Comparison of ENCODE assay signal across 16 cellular contexts in genomic region chr9:129615407-129616285, GRCh38. TPM values are rescaled to one million over a fixed set of nuclear protein-coding genes. Genes with fewer than 3 reads are reported as not detected.
DNase-seq lines count a peak whose midpoint lies in the region; ATAC-seq, FAIRE-seq and TF ChIP-seq lines count a peak whose summit lies in the region.
"Had no signal": no experiment of that assay in that cellular context is flagged by ENCODE, and none has a peak within 500 bp of the region (broad histone marks: within the 10 kb centered on the region; RNA-seq: fewer than 3 reads in every experiment).

No MANE protein-coding gene starts in this region.

- H3K9ac ChIP-seq in BLaER1 = no peak overlapping the region
- no peak overlapping the region for H3K9ac ChIP-seq in BLaER1 treated with 17β-estradiol and CSF1 and Interleukin-3, amounts not matched to agents 10 nM and 100 nM
- no peak overlapping the region for H3K9ac ChIP-seq in K562 (ENCODE audit: insufficient read depth in 1 of 2, low read depth in 2 of 2, low read length in 2 of 2)
- H3K9ac ChIP-seq in trophoblast cell (ENCODE audit: low read length) = no peak overlapping the region

- H3K14ac ChIP-seq in trophoblast cell (ENCODE audit: low read length) = no peak overlapping the region

- WGBS in K562 (ENCODE audit: insufficient coverage, low coverage, missing lambda C conversion rate) = 22% methylated on average over 24 of the region's 31 CpGs
- no CpG with 5 or more reads among the region's 31 CpGs for WGBS in trophoblast cell (ENCODE audit: extremely low coverage, insufficient coverage, insufficient read length)

- no peak overlapping the region for H2BK5ac ChIP-seq in trophoblast cell (ENCODE audit: low read depth, low read length, poor library complexity)

- FAIRE-seq in K562 (lab: Jason Lieb, UNC) = no peak
- FAIRE-seq: A549, GM12892 had no signal

- H3K4me1 ChIP-seq in BLaER1 (peaks cover 67% of the 10 kb centered on the region), K562 (replicated peaks in 1 of 2; ENCODE audit: control insufficient read depth in 2 of 2, insufficient read depth in 2 of 2, low read length in 2 of 2) (peaks cover 4 to 37% of the 10 kb centered on the region in 2 experiments; a peak in 3 of 5 replicates), trophoblast cell (ENCODE audit: control insufficient read depth in 1 of 2, insufficient read depth in 2 of 2, low read length in 2 of 2) (peaks cover 10 to 13% of the 10 kb centered on the region in 2 experiments)
- peaks cover 38 to 68% (median 62%) of the 10 kb centered on the region in 10 experiments for H3K4me1 ChIP-seq in BLaER1 treated with 17β-estradiol and CSF1 and Interleukin-3, amounts not matched to agents 10 nM and 100 nM
- H3K4me1 ChIP-seq: Caco-2 had no signal

- no peak for TF ChIP-seq RAD21 in K562 (CRISPR knock-in tag; conservative IDR thresholded peaks at IDR 0.05 in 1 of 2, IDR thresholded peaks at IDR 0.05 in 1 of 2)

- POLR2A ChIA-PET in K562 (lab: Yijun Ruan, JAX) = interaction anchor here (0.5 to 1.9 kb wide), 2 partner anchors 9 to 11 kb away, joined by 3 to 6 read pairs; no protein-coding TSS in a partner anchor

- no peaks in the 10 kb centered on the region for H3K9me1 ChIP-seq in K562 (ENCODE audit: control insufficient read depth, insufficient read depth, low read length)

- no peak overlapping the region for H3K18ac ChIP-seq in trophoblast cell (ENCODE audit: low read length)

- CTCF ChIA-PET in K562 (lab: Yijun Ruan, JAX; ENCODE audit: low intra/inter-chr PET ratio) = interaction anchor here (0.6 kb wide), 1 partner anchor 543 kb away, joined by 4 read pairs; no protein-coding TSS in a partner anchor

- H3K79me1 ChIP-seq in trophoblast cell (ENCODE audit: low read length) = peaks cover 13% of the 10 kb centered on the region

- BruUV-seq in K562 (replicated peaks; lab: Mats Ljungman, UMichigan) = no TSS peak

- no peaks in the 10 kb centered on the region for H3K36me3 ChIP-seq in BLaER1
- no peaks in the 10 kb centered on the region for H3K36me3 ChIP-seq in BLaER1 treated with 17β-estradiol and CSF1 and Interleukin-3, amounts not matched to agents 10 nM and 100 nM
- no peaks in the 10 kb centered on the region for H3K36me3 ChIP-seq in K562 (ENCODE audit: control insufficient read depth, insufficient read depth, low read length)
- H3K36me3 ChIP-seq in trophoblast cell (ENCODE audit: control insufficient read depth in 1 of 2, insufficient read depth in 2 of 2, low read length in 2 of 2) = no peaks in the 10 kb centered on the region
- H3K36me3 ChIP-seq: BE2C, HAP-1 had no signal

- no peak overlapping the region for H3K23ac ChIP-seq in trophoblast cell (ENCODE audit: low read length)

- H2BK120ac ChIP-seq in trophoblast cell (ENCODE audit: insufficient read depth, low read length, poor library complexity) = no peak overlapping the region

- H2AK5ac ChIP-seq in trophoblast cell (ENCODE audit: low read length) = no peak overlapping the region

- no peak overlapping the region for H2AFZ ChIP-seq in K562 (ENCODE audit: low read depth, low read length)
- no peak overlapping the region for H2AFZ ChIP-seq in trophoblast cell (ENCODE audit: insufficient read depth, low read length, poor library complexity)

- no peak for TF ChIP-seq CTCF in K562 (IDR thresholded peaks at IDR 0.05 in 2 of 3, conservative IDR thresholded peaks at IDR 0.05 in 1 of 3; ENCODE audit: insufficient read depth in 2 of 3, low read depth in 1 of 3, low read length in 3 of 3)

- H3K9me3 ChIP-seq in BLaER1 (no peaks in the 10 kb centered on the region), K562 (replicated peaks; ENCODE audit: control insufficient read depth, insufficient read depth, low read depth, low read length) (no peaks in the 10 kb centered on the region), trophoblast cell (ENCODE audit: insufficient read depth, low read depth, low read length) (no peaks in the 10 kb centered on the region)
- no peaks in the 10 kb centered on the region for H3K9me3 ChIP-seq in BLaER1 treated with 17β-estradiol and CSF1 and Interleukin-3, amounts not matched to agents 10 nM and 100 nM (replicated peaks in 1 of 11)
- H3K9me3 ChIP-seq: A549, BE2C, Caco-2, HAP-1 had no signal

- H3K4me2 ChIP-seq in BLaER1 (peak overlapping the region; percentile 100; the same call in 1 of the 2 replicates), K562 (ENCODE audit: insufficient read depth, low read length) (no peak overlapping the region), trophoblast cell (ENCODE audit: low read length) (no peak overlapping the region)
- H3K4me2 ChIP-seq in BLaER1 treated with 17β-estradiol and CSF1 and Interleukin-3, amounts not matched to agents 10 nM and 100 nM = peak overlapping the region in 6 of 11 experiments; percentile 92 to 98 (median 96); a peak in 7 of 22 replicates
- H3K4me2 ChIP-seq: A549 had no signal

- peak overlapping the region; percentile 20 for H2BK12ac ChIP-seq in trophoblast cell (ENCODE audit: low read length)

- no peak for TF ChIP-seq POLR2A in K562 (conservative IDR thresholded peaks at IDR 0.05)

- intact Hi-C loops in K562 (cut with micrococcal nuclease) = no loop called here

- H3K79me2 ChIP-seq in K562 (ENCODE audit: control insufficient read depth, insufficient read depth, low read length) = no peaks in the 10 kb centered on the region
- peaks cover 9% of the 10 kb centered on the region for H3K79me2 ChIP-seq in trophoblast cell (ENCODE audit: control insufficient read depth, insufficient read depth, low read length, poor library complexity)

- DNase-seq in K562 (ENCODE audit: extremely low read depth in 1 of 4, low spot score in 3 of 4) (no peak), trophoblast cell (no peak), NCI-H1048 (lab: John Stamatoyannopoulos, UW) (no peak)
- DNase-seq: BE2C; Caco-2; CD8-positive, alpha-beta memory T cell; DND-41; GDM1; GOT3 had no signal

- no peaks in the 10 kb centered on the region for H4K20me1 ChIP-seq in BLaER1
- no peaks in the 10 kb centered on the region for H4K20me1 ChIP-seq in BLaER1 treated with 17β-estradiol and CSF1 and Interleukin-3, amounts not matched to agents 10 nM and 100 nM
- 0 out of 2 replicates have a peak, but pooled peaks cover 10% of the 10 kb centered on the region for H4K20me1 ChIP-seq in K562 (replicated peaks; ENCODE audit: control insufficient read depth, insufficient read depth, low read length)

- no peak overlapping the region for H4K12ac ChIP-seq in trophoblast cell (ENCODE audit: low read depth, low read length)

- ATAC-seq in K562 (no peak), HG02610 (IDR thresholded peaks at IDR 0.05; ENCODE audit: unreplicated experiment) (no peak)
- ATAC-seq: A549 had no signal

- no peak overlapping the region for H4K8ac ChIP-seq in trophoblast cell (ENCODE audit: low read depth, low read length)

- no peak overlapping the region for H4K91ac ChIP-seq in trophoblast cell (ENCODE audit: low read depth, low read length)

- H3K27ac ChIP-seq in BLaER1 (no peak overlapping the region), K562 (ENCODE audit: extremely low read depth, low read depth, low read length) (no peak overlapping the region), trophoblast cell (ENCODE audit: low read depth, low read length) (no peak overlapping the region)
- H3K27ac ChIP-seq in BLaER1 treated with 17β-estradiol and CSF1 and Interleukin-3, amounts not matched to agents 10 nM and 100 nM = no peak overlapping the region

- peaks cover 18% of the 10 kb centered on the region for H3K27me3 ChIP-seq in BLaER1
- H3K27me3 ChIP-seq in BLaER1 treated with 17β-estradiol and CSF1 and Interleukin-3, amounts not matched to agents 10 nM and 100 nM = peaks cover 2 to 18% (median 15%) of the 10 kb centered on the region in 11 experiments; a peak in 20 of 22 replicates
- H3K27me3 ChIP-seq in K562 (ENCODE audit: control insufficient read depth in 2 of 2, insufficient read depth in 2 of 2, low read length in 2 of 2) = peaks cover 7 to 54% of the 10 kb centered on the region in 2 experiments; a peak in 4 of 5 replicates
- H3K27me3 ChIP-seq in trophoblast cell (ENCODE audit: insufficient read depth, low read length) = no peaks in the 10 kb centered on the region
- H3K27me3 ChIP-seq: BE2C had no signal

- H3K4me3 ChIP-seq in BLaER1 (no peak overlapping the region), K562 (no peak overlapping the region), trophoblast cell (ENCODE audit: low read depth, low read length) (no peak overlapping the region)
- H3K4me3 ChIP-seq in BLaER1 treated with 17β-estradiol and CSF1 and Interleukin-3, amounts not matched to agents 10 nM and 100 nM = no peak overlapping the region
- H3K4me3 ChIP-seq: A549, HAP-1 had no signal

- in situ Hi-C loops in K562 (cut with MboI) = loop anchor here (5.0 to 25.0 kb wide), 2 partner anchors 278 to 483 kb away; no protein-coding TSS in a partner anchor

- H3K4ac ChIP-seq in trophoblast cell (ENCODE audit: low read depth, low read length) = no peak overlapping the region

- TF ChIP-seq EP300 in K562 (IDR thresholded peaks at IDR 0.05; ENCODE audit: low read length) = no peak

RNA-seq across cellular contexts. Expression of gene C9orf50, which starts 5.3 kb away (rescaled TPM):
- total RNA-seq in K562 (2011; cell fraction: chromatin; rRNA removed; ENCODE audit: low replicate concordance) = not detected in 2 replicates
- not detected in 2 replicates for total RNA-seq in K562 (2011; cell fraction: nucleolus; rRNA removed)
- not detected in 2 replicates for total RNA-seq in K562 (2011; cell fraction: nucleoplasm; rRNA removed)
- total RNA-seq in K562 (2014; rRNA removed) = 0.12 TPM in 1 of 2 replicates, not detected in the other
- total RNA-seq in K562 (2014; rRNA removed; fragmentation: Illumina TruSeq; extraction: Trizol) = not detected in 2 replicates
- not detected in 2 replicates for total RNA-seq in K562 (2015; rRNA removed; fragmentation: Illumina TruSeq; extraction: Trizol)
- not detected in 2 replicates for total RNA-seq in K562 (2021)
- polyA plus RNA-seq in K562 (2011; rRNA removed) = not detected in 2 replicates
- polyA plus RNA-seq in K562 (2011; cell fraction: cytosol; rRNA removed) = not detected in 2 replicates
- not detected in 2 replicates for polyA plus RNA-seq in K562 (2011; cell fraction: nucleus; rRNA removed)
- not detected in 2 replicates for polyA plus RNA-seq in K562 (2012)
- polyA plus RNA-seq in K562 (2014; fragmentation: Illumina TruSeq; extraction: Trizol) = not detected in 2 replicates
- not detected for polyA plus RNA-seq in K562 (2014; fragmentation: Nextera tagmentation; extraction: Ambion mirVana)
- not detected in 2 replicates for polyA plus RNA-seq in K562 (2014; rRNA removed)
- polyA minus RNA-seq in K562 (2011; rRNA and poly(A)+ RNA removed) = not detected in 2 replicates
- not detected in 2 replicates for polyA minus RNA-seq in K562 (2011; cell fraction: cytosol; rRNA and poly(A)+ RNA removed)
- polyA minus RNA-seq in K562 (2011; cell fraction: nucleus; rRNA and poly(A)+ RNA removed) = not detected in 2 replicates
- polyA plus RNA-seq in trophoblast cell (2013) = 0.07 TPM in 1 of 2 replicates, not detected in the other
- total RNA-seq: Caco-2; CD8-positive, alpha-beta memory T cell; HT-29 had no signal
- polyA plus RNA-seq: CD8-positive, alpha-beta memory T cell had no signal

RNA-seq across cellular contexts. Expression of gene NTMT1, which starts 10.3 kb away (rescaled TPM):
- 28.6 and 94.1 TPM in 2 replicates for total RNA-seq in K562 (2011; cell fraction: chromatin; rRNA removed; ENCODE audit: low replicate concordance)
- 70.3 and 71.4 TPM in 2 replicates for total RNA-seq in K562 (2011; cell fraction: nucleolus; rRNA removed)
- 51.0 and 57.9 TPM in 2 replicates for total RNA-seq in K562 (2011; cell fraction: nucleoplasm; rRNA removed)
- total RNA-seq in K562 (2014; rRNA removed) (116 and 120 TPM in 2 replicates), K562 (2014; rRNA removed; fragmentation: Illumina TruSeq; extraction: Trizol) (49.6 and 59.2 TPM in 2 replicates), K562 (2015; rRNA removed; fragmentation: Illumina TruSeq; extraction: Trizol) (74.3 and 78.1 TPM in 2 replicates), K562 (2021) (108 and 110 TPM in 2 replicates)
- polyA plus RNA-seq in K562 (2011; rRNA removed) (74.7 and 79.2 TPM in 2 replicates), K562 (2014; fragmentation: Illumina TruSeq; extraction: Trizol) (80.6 and 113 TPM in 2 replicates), K562 (2014; fragmentation: Nextera tagmentation; extraction: Ambion mirVana) (10 to 100 TPM; 42.1 to 67.0 TPM), K562 (2014; rRNA removed) (111 and 121 TPM in 2 replicates)
- polyA plus RNA-seq in K562 (2011; cell fraction: cytosol; rRNA removed) = 89.1 and 124 TPM in 2 replicates
- 42.9 and 47.3 TPM in 2 replicates for polyA plus RNA-seq in K562 (2011; cell fraction: nucleus; rRNA removed)
- 42.1 and 72.6 TPM in 2 replicates for polyA plus RNA-seq in K562 (2012)
- polyA minus RNA-seq in K562 (2011; rRNA and poly(A)+ RNA removed) = 34.5 and 60.2 TPM in 2 replicates
- polyA minus RNA-seq in K562 (2011; cell fraction: cytosol; rRNA and poly(A)+ RNA removed) = 23.4 and 42.2 TPM in 2 replicates
- polyA minus RNA-seq in K562 (2011; cell fraction: nucleus; rRNA and poly(A)+ RNA removed) = 14.7 and 15.7 TPM in 2 replicates
- polyA plus RNA-seq in trophoblast cell (2013) = 31.8 and 32.6 TPM in 2 replicates

RNA-seq across cellular contexts. Expression of gene ASB6, which starts 26.3 kb away (rescaled TPM):
- 8.0 and 24.6 TPM in 2 replicates for total RNA-seq in K562 (2011; cell fraction: chromatin; rRNA removed; ENCODE audit: low replicate concordance)
- 20.2 and 20.4 TPM in 2 replicates for total RNA-seq in K562 (2011; cell fraction: nucleolus; rRNA removed)
- total RNA-seq in K562 (2011; cell fraction: nucleoplasm; rRNA removed) = 10.2 and 12.6 TPM in 2 replicates
- 12.4 and 15.8 TPM in 2 replicates for total RNA-seq in K562 (2014; rRNA removed)
- total RNA-seq in K562 (2014; rRNA removed; fragmentation: Illumina TruSeq; extraction: Trizol) = 4.1 and 4.9 TPM in 2 replicates
- total RNA-seq in K562 (2015; rRNA removed; fragmentation: Illumina TruSeq; extraction: Trizol) = 8.6 TPM in 2 replicates
- 17.1 and 17.3 TPM in 2 replicates for total RNA-seq in K562 (2021)
- polyA plus RNA-seq in K562 (2011; rRNA removed) = 11.3 and 13.1 TPM in 2 replicates
- 10.5 and 18.2 TPM in 2 replicates for polyA plus RNA-seq in K562 (2011; cell fraction: cytosol; rRNA removed)
- polyA plus RNA-seq in K562 (2011; cell fraction: nucleus; rRNA removed) = 26.0 and 42.0 TPM in 2 replicates
- polyA plus RNA-seq in K562 (2012) = 11.4 and 12.4 TPM in 2 replicates
- 12.8 and 13.1 TPM in 2 replicates for polyA plus RNA-seq in K562 (2014; fragmentation: Illumina TruSeq; extraction: Trizol)
- polyA plus RNA-seq in K562 (2014; fragmentation: Nextera tagmentation; extraction: Ambion mirVana) = 1 to 10 TPM in 1 of 2 experiments, under 1 TPM in 1; 0.92 to 1.1 TPM
- 17.8 and 19.5 TPM in 2 replicates for polyA plus RNA-seq in K562 (2014; rRNA removed)
- 3.6 and 4.9 TPM in 2 replicates for polyA minus RNA-seq in K562 (2011; rRNA and poly(A)+ RNA removed)
- polyA minus RNA-seq in K562 (2011; cell fraction: cytosol; rRNA and poly(A)+ RNA removed) = 5.0 and 6.1 TPM in 2 replicates
- polyA minus RNA-seq in K562 (2011; cell fraction: nucleus; rRNA and poly(A)+ RNA removed) = 7.3 and 9.0 TPM in 2 replicates
- 16.6 and 17.9 TPM in 2 replicates for polyA plus RNA-seq in trophoblast cell (2013)

RNA-seq across cellular contexts. Expression of gene PRRX2, which starts 49.8 kb away (rescaled TPM):
- total RNA-seq in K562 (2011; cell fraction: chromatin; rRNA removed; ENCODE audit: low replicate concordance) = not detected in 2 replicates
- not detected in 2 replicates for total RNA-seq in K562 (2011; cell fraction: nucleolus; rRNA removed)
- total RNA-seq in K562 (2011; cell fraction: nucleoplasm; rRNA removed) = not detected in 2 replicates
- total RNA-seq in K562 (2014; rRNA removed) (not detected in 2 replicates), K562 (2014; rRNA removed; fragmentation: Illumina TruSeq; extraction: Trizol) (not detected in 2 replicates), K562 (2015; rRNA removed; fragmentation: Illumina TruSeq; extraction: Trizol) (not detected in 2 replicates), K562 (2021) (not detected in 2 replicates)
- polyA plus RNA-seq in K562 (2011; rRNA removed) (not detected in 2 replicates), K562 (2014; fragmentation: Illumina TruSeq; extraction: Trizol) (not detected in 2 replicates), K562 (2014; fragmentation: Nextera tagmentation; extraction: Ambion mirVana) (not detected), K562 (2014; rRNA removed) (0.21 TPM in 1 of 2 replicates, not detected in the other)
- 0.18 TPM in 1 of 2 replicates, not detected in the other for polyA plus RNA-seq in K562 (2011; cell fraction: cytosol; rRNA removed)
- 0.13 TPM in 1 of 2 replicates, not detected in the other for polyA plus RNA-seq in K562 (2011; cell fraction: nucleus; rRNA removed)
- polyA plus RNA-seq in K562 (2012) = not detected in 2 replicates
- not detected in 2 replicates for polyA minus RNA-seq in K562 (2011; rRNA and poly(A)+ RNA removed)
- not detected in 2 replicates for polyA minus RNA-seq in K562 (2011; cell fraction: cytosol; rRNA and poly(A)+ RNA removed)
- not detected in 2 replicates for polyA minus RNA-seq in K562 (2011; cell fraction: nucleus; rRNA and poly(A)+ RNA removed)
- 1.3 and 1.4 TPM in 2 replicates for polyA plus RNA-seq in trophoblast cell (2013)
- total RNA-seq: Caco-2, HT-29 had no signal
- polyA plus RNA-seq: CD8-positive, alpha-beta memory T cell had no signal

Comparison
In these comparisons a context has a peak if more than half of its experiments do, and no peak if none do; other contexts are left out.
1. H3K4me2 ChIP-seq: peak in BLaER1 (single experiment) and BLaER1 treated with 17β-estradiol and CSF1 and Interleukin-3, amounts not matched to agents 10 nM and 100 nM (6 of 11); none in K562 (single experiment) and trophoblast cell (single experiment).